8 cellular contexts compared by ENCODE assay signal in the genomic region with DNA sequence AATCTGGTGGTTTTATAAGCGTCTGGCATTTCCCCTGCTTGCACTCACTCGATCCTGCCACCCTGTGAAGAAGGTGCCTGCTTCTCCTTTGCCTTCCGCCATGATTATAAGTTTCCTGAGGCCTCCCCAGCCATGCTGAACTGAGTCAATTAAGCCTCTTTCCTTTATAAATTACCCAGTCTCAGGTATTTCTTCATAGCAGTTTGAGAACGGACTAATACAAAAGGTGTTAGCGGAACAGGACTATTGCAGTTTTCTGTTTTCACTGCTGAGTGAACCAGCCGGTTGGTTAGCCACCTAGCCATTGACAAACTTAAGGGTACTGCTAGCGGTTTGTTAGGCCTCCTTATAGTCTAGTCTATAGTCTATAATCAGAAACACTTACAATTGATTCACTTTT. TPM values are rescaled to one million over a fixed set of nuclear protein-coding genes. Genes with fewer than 3 reads are reported as not detected.
A peak's percentile ranks its signal among the peaks of the same experiment; 100 is the strongest.
DNase-seq lines count a peak whose midpoint lies in the region; ATAC-seq, FAIRE-seq and TF ChIP-seq lines count a peak whose summit lies in the region.
"Not testable (repeated sequence)": the region's sequence is repeated elsewhere in the genome, so short reads cannot be mapped to it uniquely, and the experiment has no call there.

No MANE protein-coding gene starts in this region.

- not testable (repeated sequence) for H3K27me3 ChIP-seq in Caco-2 (replicated peaks; ENCODE audit: control insufficient read depth, insufficient read depth, low read length); HepG2 (ENCODE audit: control insufficient read depth in 1 of 2, insufficient read depth in 2 of 2, low read length in 2 of 2); neural progenitor cell; upper lobe of right lung

- not testable (repeated sequence) for TF ChIP-seq RAD21 in HepG2 (CRISPR knock-in tag; IDR thresholded peaks at IDR 0.05)

- not testable (repeated sequence) for DNase-seq in Caco-2; OCI-LY7 (ENCODE audit: low spot score); activated CD4-positive, alpha-beta T cell treated with anti-CD3 and anti-CD28 coated beads, Interleukin-2, amount 10 ng/mL, durations not matched to agents 24 days and 14 days; MCF 10A (ENCODE audit: unreplicated experiment); HepG2 (ENCODE audit: low spot score); neural progenitor cell (ENCODE audit: low spot score); upper lobe of right lung
- DNase-seq in activated naive CD4-positive, alpha-beta T cell treated with anti-CD3 and anti-CD28 coated beads for 36 hours, result peak; percentile 19

- not testable (repeated sequence) for H2AFZ ChIP-seq in OCI-LY7 (ENCODE audit: low read length); HepG2 (ENCODE audit: low read length); neural progenitor cell (replicated peaks)

- in situ Hi-C loops in HepG2 (cut with HindIII; ENCODE audit: extremely low pct_ligation_motif_present, low pct_unique_long_range_greater_than_20kb), result not testable (repeated sequence)

- not testable (repeated sequence) for H3K9me3 Mint-ChIP-seq in Caco-2 (ENCODE audit: unreplicated experiment); activated CD4-positive, alpha-beta T cell treated with anti-CD3 and anti-CD28 coated beads, Interleukin-2, amount 10 ng/mL, durations not matched to agents 24 days and 14 days; activated naive CD4-positive, alpha-beta T cell treated with anti-CD3 and anti-CD28 coated beads for 36 hours; MCF 10A (ENCODE audit: unreplicated experiment); neural progenitor cell

- H3K36me3 Mint-ChIP-seq in Caco-2 (ENCODE audit: insufficient read depth, unreplicated experiment) (peaks cover 44% of the 10 kb centered on the region), MCF 10A (ENCODE audit: insufficient read depth, unreplicated experiment) (peaks cover 35% of the 10 kb centered on the region)
- peaks cover 41% of the 10 kb centered on the region for H3K36me3 Mint-ChIP-seq in activated CD4-positive, alpha-beta T cell treated with anti-CD3 and anti-CD28 coated beads, Interleukin-2, amount 10 ng/mL, durations not matched to agents 24 days and 14 days (ENCODE audit: low read depth)
- H3K36me3 Mint-ChIP-seq in activated naive CD4-positive, alpha-beta T cell treated with anti-CD3 and anti-CD28 coated beads for 36 hours (ENCODE audit: low read depth); neural progenitor cell: not testable (repeated sequence)

- BruUV-seq in Caco-2 (replicated peaks; lab: Mats Ljungman, UMichigan); MCF 10A (replicated peaks; lab: Mats Ljungman, UMichigan); HepG2 (replicated peaks; lab: Mats Ljungman, UMichigan): not testable (repeated sequence)
- BruUV-seq in OCI-LY7 (replicated peaks; lab: Mats Ljungman, UMichigan), result TSS peak; percentile 41

- H3K4me2 ChIP-seq in OCI-LY7 (ENCODE audit: low read length) (peak overlapping the region; percentile 93; the same call in 1 of the 2 replicates), HepG2 (ENCODE audit: low read depth, low read length) (peak overlapping the region; percentile 89; the same call in 1 of the 2 replicates)
- H3K4me2 ChIP-seq in neural progenitor cell, result not testable (repeated sequence)

- not testable (repeated sequence) for ATAC-seq in HepG2, upper lobe of right lung

- H3K27ac ChIP-seq in OCI-LY7 (ENCODE audit: low read depth, low read length, poor library complexity, severe bottlenecking); HepG2 (ENCODE audit: extremely low read length, insufficient read depth, low read length); neural progenitor cell; upper lobe of right lung: not testable (repeated sequence)

- TF ChIP-seq EP300 in HepG2 (IDR thresholded peaks at IDR 0.05; ENCODE audit: low read depth in 2 of 2, low read length in 2 of 2); HepG2 (CRISPR knock-in tag; IDR thresholded peaks at IDR 0.05; ENCODE audit: borderline replicate concordance): not testable (repeated sequence)

- H3K27me3 Mint-ChIP-seq in Caco-2 (ENCODE audit: insufficient read depth, unreplicated experiment); activated CD4-positive, alpha-beta T cell treated with anti-CD3 and anti-CD28 coated beads, Interleukin-2, amount 10 ng/mL, durations not matched to agents 24 days and 14 days; activated naive CD4-positive, alpha-beta T cell treated with anti-CD3 and anti-CD28 coated beads for 36 hours (ENCODE audit: low read depth); MCF 10A (ENCODE audit: insufficient read depth, unreplicated experiment); neural progenitor cell (ENCODE audit: insufficient read depth, low read depth): not testable (repeated sequence)

- CTCF ChIA-PET in Caco-2 (lab: Charles Lee); OCI-LY7 (lab: Charles Lee; ENCODE audit: unreplicated experiment); activated naive CD4-positive, alpha-beta T cell treated with anti-CD3 and anti-CD28 coated beads for 36 hours (lab: Charles Lee); MCF 10A (lab: Yijun Ruan, JAX); HepG2 (lab: Yijun Ruan, JAX; ENCODE audit: low intra/inter-chr PET ratio, low total read pairs): not testable (repeated sequence)

- H3F3A ChIP-seq in neural progenitor cell (ENCODE audit: low read depth), result not testable (repeated sequence)

- not testable (repeated sequence) for H3K4me1 Mint-ChIP-seq in Caco-2 (ENCODE audit: low read depth, unreplicated experiment); MCF 10A (ENCODE audit: insufficient read depth, unreplicated experiment)
- peaks cover 27% of the 10 kb centered on the region for H3K4me1 Mint-ChIP-seq in activated CD4-positive, alpha-beta T cell treated with anti-CD3 and anti-CD28 coated beads, Interleukin-2, amount 10 ng/mL, durations not matched to agents 24 days and 14 days
- H3K4me1 Mint-ChIP-seq in activated naive CD4-positive, alpha-beta T cell treated with anti-CD3 and anti-CD28 coated beads for 36 hours (ENCODE audit: low read depth), result peaks cover 47% of the 10 kb centered on the region
- H3K4me1 Mint-ChIP-seq in neural progenitor cell, result peaks cover 14% of the 10 kb centered on the region

- H3K4me1 ChIP-seq in Caco-2, neural progenitor cell: not testable (repeated sequence)
- peaks cover 17% of the 10 kb centered on the region for H3K4me1 ChIP-seq in OCI-LY7 (ENCODE audit: insufficient read depth, low read length, poor library complexity, severe bottlenecking)
- peaks cover 37% of the 10 kb centered on the region for H3K4me1 ChIP-seq in HepG2 (ENCODE audit: insufficient read depth, low read length)
- H3K4me1 ChIP-seq in upper lobe of right lung, result peaks cover 29% of the 10 kb centered on the region

- H3K79me2 ChIP-seq in OCI-LY7 (ENCODE audit: insufficient read depth, low read depth, low read length) (peaks cover 61% of the 10 kb centered on the region), HepG2 (ENCODE audit: insufficient read depth, low read length) (peaks cover 52% of the 10 kb centered on the region), neural progenitor cell (ENCODE audit: low read depth) (peaks cover 50% of the 10 kb centered on the region)

- not testable (repeated sequence) for TF ChIP-seq CTCF in Caco-2 (IDR thresholded peaks at IDR 0.05; ENCODE audit: insufficient read depth in 1 of 2, low read depth in 1 of 2, low read length in 1 of 2, severe bottlenecking in 1 of 2, unreplicated experiment in 1 of 2); OCI-LY7 (conservative IDR thresholded peaks at IDR 0.05; ENCODE audit: low read length); MCF 10A (IDR thresholded peaks at IDR 0.05; ENCODE audit: unreplicated experiment); HepG2 (CRISPR knock-in tag; IDR thresholded peaks at IDR 0.05); neural progenitor cell (IDR thresholded peaks at IDR 0.05); upper lobe of right lung (IDR thresholded peaks at IDR 0.05)

- POLR2A ChIA-PET in Caco-2 (lab: Charles Lee); OCI-LY7 (lab: Charles Lee); MCF 10A (lab: Yijun Ruan, JAX); HepG2 (lab: Yijun Ruan, JAX): not testable (repeated sequence)

- WGBS in HepG2 (ENCODE audit: low lambda C conversion rate), result 99% methylated on average over 7 of the region's 7 CpGs

- H3K36me3 ChIP-seq in Caco-2 (ENCODE audit: control insufficient read depth, insufficient read depth, low read length); neural progenitor cell; upper lobe of right lung: not testable (repeated sequence)
- H3K36me3 ChIP-seq in OCI-LY7 (ENCODE audit: insufficient read depth, low read length) (peaks cover 17% of the 10 kb centered on the region), HepG2 (replicated peaks in 1 of 2; ENCODE audit: control insufficient read depth in 1 of 2, insufficient read depth in 2 of 2, low read length in 2 of 2) (peaks cover 2 to 10% of the 10 kb centered on the region in 2 experiments; a peak in 1 of 5 replicates)

- H4K20me1 ChIP-seq in OCI-LY7 (ENCODE audit: insufficient read depth, low read length) (peaks cover 15% of the 10 kb centered on the region), neural progenitor cell (ENCODE audit: low read depth) (peaks cover 11% of the 10 kb centered on the region)
- H4K20me1 ChIP-seq in HepG2 (ENCODE audit: insufficient read depth, low read length), result not testable (repeated sequence)

- not testable (repeated sequence) for H3K4me3 Mint-ChIP-seq in Caco-2 (ENCODE audit: unreplicated experiment)
- peak overlapping the region; percentile 75 for H3K4me3 Mint-ChIP-seq in activated CD4-positive, alpha-beta T cell treated with anti-CD3 and anti-CD28 coated beads, Interleukin-2, amount 10 ng/mL, durations not matched to agents 24 days and 14 days
- H3K4me3 Mint-ChIP-seq in activated naive CD4-positive, alpha-beta T cell treated with anti-CD3 and anti-CD28 coated beads for 36 hours, result peak overlapping the region; percentile 50
- H3K4me3 Mint-ChIP-seq in MCF 10A (ENCODE audit: unreplicated experiment) (peak overlapping the region; percentile 100), neural progenitor cell (peak overlapping the region; percentile 48)

- intact Hi-C loops in Caco-2 (cut with micrococcal nuclease; ENCODE audit: unreplicated experiment); activated naive CD4-positive, alpha-beta T cell treated with anti-CD3 and anti-CD28 coated beads for 36 hours (cut with micrococcal nuclease); MCF 10A (cut with micrococcal nuclease); HepG2 (cut with micrococcal nuclease; ENCODE audit: unreplicated experiment); upper lobe of right lung (cut with DNase I): not testable (repeated sequence)
- intact Hi-C loops in OCI-LY7 (cut with micrococcal nuclease; ENCODE audit: unreplicated experiment), result loop anchor here (10.0 kb wide), 2 partner anchors 229 to 319 kb away; a partner anchor contains a TSS
- intact Hi-C loops in activated CD4-positive, alpha-beta T cell treated with anti-CD3 and anti-CD28 coated beads, Interleukin-2, amount 10 ng/mL, durations not matched to agents 24 days and 14 days (cut with micrococcal nuclease), result loop anchor here (2.0 kb wide), 1 partner anchor 77 kb away; no protein-coding TSS in a partner anchor

- not testable (repeated sequence) for H3K9me3 ChIP-seq in Caco-2; HepG2 (ENCODE audit: low read length); neural progenitor cell (ENCODE audit: low read depth); upper lobe of right lung
- 0 out of 2 replicates have a peak, but pooled peaks cover 12% of the 10 kb centered on the region for H3K9me3 ChIP-seq in OCI-LY7 (ENCODE audit: low read length)

- H3K4me3 ChIP-seq in Caco-2 (ENCODE audit: low read depth, low read length); OCI-LY7 (ENCODE audit: low read depth, low read length, poor library complexity, severe bottlenecking); HepG2 (replicated peaks in 1 of 3; ENCODE audit: insufficient read depth in 1 of 3, low read depth in 2 of 3, low read length in 3 of 3); neural progenitor cell: not testable (repeated sequence)
- H3K4me3 ChIP-seq in upper lobe of right lung, result peak overlapping the region; percentile 5

- H3K9me2 ChIP-seq in OCI-LY7 (ENCODE audit: insufficient read depth, low read length), result not testable (repeated sequence)

- not testable (repeated sequence) for H3K9ac ChIP-seq in HepG2 (ENCODE audit: insufficient read depth, low read depth, low read length); neural progenitor cell

- H3K27ac Mint-ChIP-seq in Caco-2 (ENCODE audit: unreplicated experiment), result peak overlapping the region; percentile 6
- H3K27ac Mint-ChIP-seq in activated CD4-positive, alpha-beta T cell treated with anti-CD3 and anti-CD28 coated beads, Interleukin-2, amount 10 ng/mL, durations not matched to agents 24 days and 14 days, result peak overlapping the region; percentile 20
- H3K27ac Mint-ChIP-seq in activated naive CD4-positive, alpha-beta T cell treated with anti-CD3 and anti-CD28 coated beads for 36 hours; MCF 10A (ENCODE audit: low read depth, unreplicated experiment); neural progenitor cell: not testable (repeated sequence)

- TF ChIP-seq POLR2A in HepG2 (IDR thresholded peaks at IDR 0.05; ENCODE audit: insufficient read depth in 1 of 2, low read depth in 2 of 2, low read length in 2 of 2), result not testable (repeated sequence)

- not testable (repeated sequence) for FAIRE-seq in HepG2 (lab: Jason Lieb, UNC)

RNA-seq across cellular contexts. Expression of a gene that starts 2.5 kb away (rescaled TPM):
- total RNA-seq in Caco-2 (2022) (31.6 and 31.8 TPM in 2 replicates), OCI-LY7 (2022) (26.6 and 31.1 TPM in 2 replicates), MCF 10A (2022) (31.9 and 32.4 TPM in 2 replicates), HepG2 (2016; rRNA removed; fragmentation: Illumina TruSeq; extraction: Trizol) (20.9 and 27.6 TPM in 2 replicates), neural progenitor cell (ENCODE audit: low replicate concordance) (6.4 and 7.0 TPM in 2 replicates), upper lobe of right lung (44.4 TPM)
- 12.8 and 15.9 TPM in 2 replicates for total RNA-seq in OCI-LY7 (2014; rRNA removed; shearing (Covaris generic))
- 40.3 and 41.1 TPM in 2 replicates for total RNA-seq in activated CD4-positive, alpha-beta T cell treated with anti-CD3 and anti-CD28 coated beads, Interleukin-2, amount 10 ng/mL, durations not matched to agents 24 days and 14 days
- total RNA-seq in activated naive CD4-positive, alpha-beta T cell treated with anti-CD3 and anti-CD28 coated beads for 36 hours, result 10 to 100 TPM; 20.6 to 21.5 TPM
- total RNA-seq in HepG2 (2016; cell fraction: cytosol; rRNA removed; fragmentation: Illumina TruSeq; extraction: Trizol; ENCODE audit: low read depth), result 5.8 and 6.9 TPM in 2 replicates
- 20.3 and 27.2 TPM in 2 replicates for total RNA-seq in HepG2 (2016; cell fraction: insoluble cytoplasmic fraction; rRNA removed; fragmentation: Illumina TruSeq; extraction: Trizol)
- total RNA-seq in HepG2 (2016; cell fraction: membrane; rRNA removed; fragmentation: Illumina TruSeq; extraction: Trizol), result 9.7 and 10.4 TPM in 2 replicates
- total RNA-seq in HepG2 (2016; cell fraction: nucleus; rRNA removed; fragmentation: Illumina TruSeq; extraction: Trizol), result 18.4 and 21.3 TPM in 2 replicates
- 17.3 and 17.8 TPM in 2 replicates for polyA plus RNA-seq in HepG2 (2011; rRNA removed)
- polyA plus RNA-seq in HepG2 (2011; cell fraction: cytosol; rRNA removed), result 6.9 and 9.8 TPM in 2 replicates
- 25.9 and 34.4 TPM in 2 replicates for polyA plus RNA-seq in HepG2 (2011; cell fraction: nucleus; rRNA removed)
- polyA plus RNA-seq in HepG2 (2012), result 26.5 and 26.8 TPM in 2 replicates
- polyA plus RNA-seq in HepG2 (2016; cell fraction: cytosol; fragmentation: Illumina TruSeq; extraction: Trizol; ENCODE audit: low read depth), result 1.7 and 2.0 TPM in 2 replicates
- 26.1 and 27.7 TPM in 2 replicates for polyA plus RNA-seq in HepG2 (2016; cell fraction: insoluble cytoplasmic fraction; fragmentation: Illumina TruSeq; extraction: Trizol; ENCODE audit: low read depth)
- 3.9 and 4.4 TPM in 2 replicates for polyA plus RNA-seq in HepG2 (2016; cell fraction: membrane; fragmentation: Illumina TruSeq; extraction: Trizol; ENCODE audit: low read depth)
- polyA plus RNA-seq in HepG2 (2016; cell fraction: nucleus; fragmentation: Illumina TruSeq; extraction: Trizol; ENCODE audit: insufficient read depth, low read depth), result 40.7 and 42.0 TPM in 2 replicates
- 3.8 and 8.2 TPM in 2 replicates for polyA minus RNA-seq in HepG2 (2011; rRNA and poly(A)+ RNA removed; ENCODE audit: low replicate concordance)
- polyA minus RNA-seq in HepG2 (2011; cell fraction: cytosol; rRNA and poly(A)+ RNA removed), result 4.9 and 8.0 TPM in 2 replicates
- polyA minus RNA-seq in HepG2 (2011; cell fraction: nucleus; rRNA and poly(A)+ RNA removed), result 19.4 and 29.7 TPM in 2 replicates
